In the genomic region with DNA sequence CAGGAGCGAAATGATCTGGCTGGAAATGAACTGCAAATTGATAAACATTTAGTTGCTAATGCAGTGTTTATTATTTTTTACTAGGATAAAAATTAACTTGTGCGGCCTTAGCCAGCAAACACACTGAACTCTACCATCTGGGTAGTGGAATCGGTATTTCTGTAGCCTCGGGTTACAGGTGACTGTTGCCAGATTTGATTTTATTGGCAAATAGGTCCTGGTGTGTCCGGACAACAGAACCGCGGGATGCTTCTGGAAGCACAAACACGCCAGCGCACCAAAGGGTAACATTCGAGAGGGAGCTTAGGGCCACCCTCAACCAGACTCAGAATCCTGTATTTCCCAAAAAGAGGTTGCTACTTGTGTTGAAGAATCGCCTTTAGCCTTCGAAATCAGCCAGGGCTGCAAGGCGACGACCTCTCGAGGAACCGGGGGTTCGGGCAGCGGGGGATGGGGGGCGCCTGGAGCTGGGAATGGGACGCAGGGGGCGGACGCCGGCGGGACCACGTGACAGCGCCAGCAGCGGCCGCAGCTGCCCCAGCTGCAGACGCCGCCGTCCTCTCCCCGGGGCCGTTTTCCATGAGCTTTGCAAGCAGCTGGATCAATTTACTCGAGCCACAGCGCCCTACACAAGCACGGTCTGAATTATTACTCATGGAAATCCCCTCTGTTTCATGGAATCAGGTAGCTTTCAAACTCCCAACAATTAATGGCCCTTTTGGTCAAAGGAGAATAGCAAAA, we compare ENCODE assay signal across 8 cellular contexts.
DNase-seq lines count a peak whose midpoint lies in the region; ATAC-seq and TF ChIP-seq lines count a peak whose summit lies in the region.

No MANE protein-coding gene starts in this region.

- peak; percentile 88 for DNase-seq in AG04450 (ENCODE audit: low read depth, low spot score)
- DNase-seq in HK-2 (ENCODE audit: unreplicated experiment), result peak; percentile 58
- no peak for DNase-seq in stimulated activated CD4-positive, alpha-beta T cell treated with anti-CD3 and anti-CD28 coated beads, Interleukin-1b, Interleukin-23, amount 100 ng/mL, for 48 hours
- no peak for DNase-seq in epidermal melanocyte (ENCODE audit: insufficient read length, low spot score)
- no peak for DNase-seq in D341Med (ENCODE audit: low spot score)

- TF ChIP-seq POLR2A in gastroesophageal sphincter (IDR thresholded peaks at IDR 0.05), result peak in 1 of 2 donors; percentile 28

- peak overlapping the region; percentile 100 for H3K27ac ChIP-seq in AG04450 (ENCODE audit: low read depth, low read length)
- H3K27ac ChIP-seq in gastroesophageal sphincter, result peak overlapping the region; percentile 70 to 97 (median 90)
- H3K27ac ChIP-seq in parathyroid adenoma, result peak overlapping the region; percentile 41

- no peak overlapping the region for H3K9ac ChIP-seq in parathyroid adenoma

- no peak for TF ChIP-seq EP300 in gastroesophageal sphincter (IDR thresholded peaks at IDR 0.05)

- H3K79me2 ChIP-seq in parathyroid adenoma, result no peaks in the 10 kb centered on the region

- peak overlapping the region; percentile 62 for H2AFZ ChIP-seq in parathyroid adenoma

- no peaks in the 10 kb centered on the region for H3K9me3 ChIP-seq in AG04450 (ENCODE audit: control insufficient read depth, insufficient read depth, low read length)
- H3K9me3 ChIP-seq in gastroesophageal sphincter, result no peaks in the 10 kb centered on the region
- H3K9me3 ChIP-seq in parathyroid adenoma (ENCODE audit: control insufficient read depth, low read length), result no peaks in the 10 kb centered on the region

- H3K4me1 ChIP-seq in gastroesophageal sphincter, result peaks cover 12 to 63% (median 29%) of the 10 kb centered on the region in 3 donors
- peaks cover 5% of the 10 kb centered on the region for H3K4me1 ChIP-seq in parathyroid adenoma

- H3K4me2 ChIP-seq in parathyroid adenoma (ENCODE audit: low read length), result peak overlapping the region; percentile 81

- H3K4me3 ChIP-seq in AG04450 (ENCODE audit: low read depth, low read length), result peak overlapping the region; percentile 45
- H3K4me3 ChIP-seq in WI38 (ENCODE audit: low read depth, low read length), result peak overlapping the region; percentile 49
- peak overlapping the region; percentile 37 to 50 for H3K4me3 ChIP-seq in gastroesophageal sphincter
- peak overlapping the region; percentile 47 for H3K4me3 ChIP-seq in parathyroid adenoma (ENCODE audit: low read depth, low read length)

- ATAC-seq in gastroesophageal sphincter, result peak; percentile 30

- CTCF ChIA-PET in AG04450 (lab: Charles Lee), result interaction anchor here (0.7 to 2.4 kb wide), 4 partner anchors 113 to 470 kb away, joined by 3 to 14 read pairs (median 4); no protein-coding TSS in a partner anchor

- no peaks in the 10 kb centered on the region for H3K27me3 ChIP-seq in AG04450 (ENCODE audit: control insufficient read depth, insufficient read depth, low read length)
- no peaks in the 10 kb centered on the region for H3K27me3 ChIP-seq in gastroesophageal sphincter
- no peaks in the 10 kb centered on the region for H3K27me3 ChIP-seq in parathyroid adenoma (ENCODE audit: control insufficient read depth, insufficient read depth, low read length)

- 0 out of 2 replicates have a peak, but pooled peaks have one; percentile 7 for TF ChIP-seq CTCF in AG04450 (IDR thresholded peaks at IDR 0.05; ENCODE audit: low read depth, low read length)
- no peak for TF ChIP-seq CTCF in WI38 (IDR thresholded peaks at IDR 0.05; ENCODE audit: low read depth, low read length)
- no peak for TF ChIP-seq CTCF in gastroesophageal sphincter (IDR thresholded peaks at IDR 0.05)
- no peak for TF ChIP-seq CTCF in parathyroid adenoma (IDR thresholded peaks at IDR 0.05)

- whole genome bisulfite sequencing in gastroesophageal sphincter (ENCODE audit: low coverage in 1 of 2), 2 donors, result 4 to 7% methylated on average over 7 of the region's 36 CpGs

- POLR2A ChIA-PET in AG04450 (lab: Yijun Ruan, JAX), result interaction anchor here (0.5 to 3.4 kb wide), 26 partner anchors 7 to 600 kb away, joined by 3 to 27 read pairs (median 4); a partner anchor contains a TSS

- H3K36me3 ChIP-seq in gastroesophageal sphincter, result no peaks in the 10 kb centered on the region
- H3K36me3 ChIP-seq in parathyroid adenoma (ENCODE audit: control insufficient read depth, insufficient read depth, low read length), result no peaks in the 10 kb centered on the region

Comparison
In these comparisons a context has a peak if more than half of its experiments do, and no peak if none do; other contexts are left out.
1. DNase-seq: peak in AG04450 (single experiment) and HK-2 (single experiment); none in stimulated activated CD4-positive, alpha-beta T cell treated with anti-CD3 and anti-CD28 coated beads, Interleukin-1b, Interleukin-23, amount 100 ng/mL, for 48 hours (single experiment), epidermal melanocyte (single experiment) and D341Med (single experiment).
2. H3K27ac ChIP-seq: peak in every context shown above with its lines; median percentile 100 in AG04450; 90 in gastroesophageal sphincter; 41 in parathyroid adenoma.
3. Peak in every context shown above with its lines, with median percentiles within 50 percentile points of each other: H3K4me3 ChIP-seq.